In the genomic region with DNA sequence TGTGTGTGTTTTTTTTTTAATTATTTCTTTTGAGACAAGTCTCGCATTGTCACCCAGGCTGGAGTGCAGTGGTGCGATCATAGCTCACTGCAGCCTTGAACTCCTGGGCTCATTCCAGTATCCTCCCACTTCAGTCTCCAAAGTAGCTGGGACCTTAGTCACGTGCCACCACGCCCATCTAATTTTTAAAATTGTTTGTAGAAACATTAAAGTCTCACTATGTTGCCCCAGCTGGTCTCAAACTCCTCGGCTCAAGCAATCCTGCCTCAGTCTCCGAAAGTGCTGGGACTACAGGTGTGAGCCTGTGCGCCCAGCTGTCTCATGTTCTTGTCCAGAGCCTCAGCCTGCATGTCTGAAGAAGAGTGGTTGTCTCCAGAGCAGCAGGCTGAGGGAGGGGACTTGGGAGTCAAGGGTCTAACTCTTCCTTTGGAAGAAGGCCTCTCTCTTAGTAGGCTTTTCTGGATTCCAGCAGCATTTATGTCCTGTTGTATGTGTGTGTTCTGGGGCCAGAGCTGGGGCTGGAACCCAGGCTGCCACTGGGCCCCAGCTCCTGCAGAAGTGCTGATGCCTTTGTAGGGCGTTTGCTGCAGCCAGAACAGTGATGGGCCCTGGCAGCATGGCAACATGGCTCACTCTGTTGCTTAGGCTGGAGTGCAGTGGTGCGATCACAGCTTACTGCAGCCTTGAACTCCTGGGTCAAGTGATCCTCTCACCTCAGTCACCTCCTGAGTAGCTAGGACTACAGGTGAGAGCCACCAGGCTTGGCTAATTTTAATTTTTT, we compare ENCODE assay signal across 14 cellular contexts.
"Had no signal": no experiment of that assay in that cellular context is flagged by ENCODE, and none has a peak within 500 bp of the region (broad histone marks: within the 10 kb centered on the region; RNA-seq: fewer than 3 reads in every experiment).

No MANE protein-coding gene starts in this region.

- H3K9ac ChIP-seq: parathyroid adenoma had no signal

- H3K9me3 ChIP-seq: neutrophil, stomach, thoracic aorta had no signal

- H3K79me2 ChIP-seq: parathyroid adenoma had no signal

- DNase-seq: activated CD4-positive, alpha-beta T cell treated with anti-CD3 and anti-CD28 coated beads, Interleukin-2, amount 10 ng/mL, durations not matched to agents 7 days and 5 days; activated CD4-positive, CD25-positive, alpha-beta regulatory T cell; activated gamma-delta T cell treated with Interleukin-2 at 50 U/mL for 16 hours; activated naive CD8-positive, alpha-beta T cell treated with anti-CD3 and anti-CD28 coated beads, Interleukin-2, amount 10 ng/mL, durations not matched to agents 7 days and 5 days; cerebellar nuclear complex; effector memory CD4-positive, alpha-beta T cell; foreskin melanocyte; head of caudate nucleus; midbrain; stimulated activated CD4-positive, alpha-beta T cell treated with anti-CD3 and anti-CD28 coated beads, Interleukin-1b, Interleukin-23, amount 100 ng/mL, for 48 hours; stomach had no signal

- H3K27me3 ChIP-seq: stomach had no signal

- H3K36me3 ChIP-seq: neutrophil, stomach, thoracic aorta had no signal

- H2AFZ ChIP-seq: parathyroid adenoma had no signal

- H3K4me3 ChIP-seq: stomach, thoracic aorta had no signal

- H3K27ac ChIP-seq: neutrophil, parathyroid adenoma, stomach, thoracic aorta had no signal
